Comparison of ENCODE assay signal across 3 cellular contexts in the genomic region with DNA sequence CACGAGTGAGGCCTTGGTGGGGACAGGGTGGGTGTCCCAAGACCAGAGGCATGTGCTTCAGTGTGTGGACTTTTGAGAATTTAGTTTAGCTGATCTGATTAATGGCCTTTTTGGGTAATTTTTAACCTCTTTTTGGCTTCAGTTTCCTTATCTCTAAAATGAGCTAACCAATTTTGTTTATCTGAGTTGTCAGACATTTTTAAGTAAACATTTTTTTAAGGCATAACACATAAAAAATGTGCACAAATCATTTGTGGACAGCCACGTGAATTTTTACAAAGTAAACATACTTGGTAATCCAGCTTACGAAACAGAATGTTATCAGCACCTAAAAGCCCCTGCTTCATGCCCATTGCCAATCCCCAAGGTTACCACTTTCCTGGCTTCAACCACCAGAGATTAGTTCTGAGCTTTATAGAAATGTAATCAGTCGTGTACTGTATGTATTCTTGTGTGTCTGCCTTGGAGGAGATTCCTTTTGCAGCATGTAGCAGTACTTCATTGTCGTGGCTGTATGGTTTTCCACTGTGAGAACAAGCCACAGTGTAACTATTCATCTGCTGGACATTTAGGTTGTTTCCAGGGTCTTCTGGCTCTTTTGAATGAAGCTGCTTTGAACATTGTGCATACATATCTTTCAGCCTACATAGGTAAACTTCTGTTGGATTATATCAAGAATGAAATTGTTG.
A peak's percentile ranks its signal among the peaks of the same experiment; 100 is the strongest.
TF ChIP-seq lines count a peak whose summit lies in the region.

No MANE protein-coding gene starts in this region.

TF ChIP-seq in IMR-90, 13 proteins besides CTCF, POLR2A, EP300 and RAD21:
- TF ChIP-seq CEBPB (IDR thresholded peaks at IDR 0.05; ENCODE audit: low read depth, low read length), result no peak
- TF ChIP-seq BHLHE40 (IDR thresholded peaks at IDR 0.05; ENCODE audit: low read depth, low read length), result 0 out of 2 replicates have a peak, but pooled peaks have one; percentile 10
- no peak for TF ChIP-seq MAFK (IDR thresholded peaks at IDR 0.05; ENCODE audit: low read depth, low read length)

TF ChIP-seq in K562, 482 proteins besides CTCF, POLR2A, EP300 and RAD21 (continues in another document):
- TF ChIP-seq CBX3 (IDR thresholded peaks at IDR 0.05; ENCODE audit: borderline replicate concordance in 1 of 2, low read length in 2 of 2) (no peak), NR2F6 (CRISPR knock-in tag; IDR thresholded peaks at IDR 0.05) (no peak), IFI16 (CRISPR knock-in tag; IDR thresholded peaks at IDR 0.05) (no peak), ETS1 (conservative IDR thresholded peaks at IDR 0.05; ENCODE audit: control insufficient read depth, low read depth, low read length) (no peak), RHOXF2B (CRISPR knock-in tag; conservative IDR thresholded peaks at IDR 0.05) (no peak), RFX7 (CRISPR knock-in tag; IDR thresholded peaks at IDR 0.05) (no peak), SNIP1 (IDR thresholded peaks at IDR 0.05; ENCODE audit: low read depth) (no peak), YY1 (IDR thresholded peaks at IDR 0.05; ENCODE audit: borderline replicate concordance in 1 of 3, control insufficient read depth in 1 of 3, extremely low read depth in 1 of 3, insufficient read depth in 3 of 3, insufficient read length in 1 of 3, insufficient replicate concordance in 2 of 3, low read depth in 1 of 3, low read length in 2 of 3) (no peak), ZNF449 (CRISPR knock-in tag; IDR thresholded peaks at IDR 0.05) (no peak), ZNF253 (CRISPR knock-in tag; conservative IDR thresholded peaks at IDR 0.05) (no peak)
- TF ChIP-seq, protein P1, sequence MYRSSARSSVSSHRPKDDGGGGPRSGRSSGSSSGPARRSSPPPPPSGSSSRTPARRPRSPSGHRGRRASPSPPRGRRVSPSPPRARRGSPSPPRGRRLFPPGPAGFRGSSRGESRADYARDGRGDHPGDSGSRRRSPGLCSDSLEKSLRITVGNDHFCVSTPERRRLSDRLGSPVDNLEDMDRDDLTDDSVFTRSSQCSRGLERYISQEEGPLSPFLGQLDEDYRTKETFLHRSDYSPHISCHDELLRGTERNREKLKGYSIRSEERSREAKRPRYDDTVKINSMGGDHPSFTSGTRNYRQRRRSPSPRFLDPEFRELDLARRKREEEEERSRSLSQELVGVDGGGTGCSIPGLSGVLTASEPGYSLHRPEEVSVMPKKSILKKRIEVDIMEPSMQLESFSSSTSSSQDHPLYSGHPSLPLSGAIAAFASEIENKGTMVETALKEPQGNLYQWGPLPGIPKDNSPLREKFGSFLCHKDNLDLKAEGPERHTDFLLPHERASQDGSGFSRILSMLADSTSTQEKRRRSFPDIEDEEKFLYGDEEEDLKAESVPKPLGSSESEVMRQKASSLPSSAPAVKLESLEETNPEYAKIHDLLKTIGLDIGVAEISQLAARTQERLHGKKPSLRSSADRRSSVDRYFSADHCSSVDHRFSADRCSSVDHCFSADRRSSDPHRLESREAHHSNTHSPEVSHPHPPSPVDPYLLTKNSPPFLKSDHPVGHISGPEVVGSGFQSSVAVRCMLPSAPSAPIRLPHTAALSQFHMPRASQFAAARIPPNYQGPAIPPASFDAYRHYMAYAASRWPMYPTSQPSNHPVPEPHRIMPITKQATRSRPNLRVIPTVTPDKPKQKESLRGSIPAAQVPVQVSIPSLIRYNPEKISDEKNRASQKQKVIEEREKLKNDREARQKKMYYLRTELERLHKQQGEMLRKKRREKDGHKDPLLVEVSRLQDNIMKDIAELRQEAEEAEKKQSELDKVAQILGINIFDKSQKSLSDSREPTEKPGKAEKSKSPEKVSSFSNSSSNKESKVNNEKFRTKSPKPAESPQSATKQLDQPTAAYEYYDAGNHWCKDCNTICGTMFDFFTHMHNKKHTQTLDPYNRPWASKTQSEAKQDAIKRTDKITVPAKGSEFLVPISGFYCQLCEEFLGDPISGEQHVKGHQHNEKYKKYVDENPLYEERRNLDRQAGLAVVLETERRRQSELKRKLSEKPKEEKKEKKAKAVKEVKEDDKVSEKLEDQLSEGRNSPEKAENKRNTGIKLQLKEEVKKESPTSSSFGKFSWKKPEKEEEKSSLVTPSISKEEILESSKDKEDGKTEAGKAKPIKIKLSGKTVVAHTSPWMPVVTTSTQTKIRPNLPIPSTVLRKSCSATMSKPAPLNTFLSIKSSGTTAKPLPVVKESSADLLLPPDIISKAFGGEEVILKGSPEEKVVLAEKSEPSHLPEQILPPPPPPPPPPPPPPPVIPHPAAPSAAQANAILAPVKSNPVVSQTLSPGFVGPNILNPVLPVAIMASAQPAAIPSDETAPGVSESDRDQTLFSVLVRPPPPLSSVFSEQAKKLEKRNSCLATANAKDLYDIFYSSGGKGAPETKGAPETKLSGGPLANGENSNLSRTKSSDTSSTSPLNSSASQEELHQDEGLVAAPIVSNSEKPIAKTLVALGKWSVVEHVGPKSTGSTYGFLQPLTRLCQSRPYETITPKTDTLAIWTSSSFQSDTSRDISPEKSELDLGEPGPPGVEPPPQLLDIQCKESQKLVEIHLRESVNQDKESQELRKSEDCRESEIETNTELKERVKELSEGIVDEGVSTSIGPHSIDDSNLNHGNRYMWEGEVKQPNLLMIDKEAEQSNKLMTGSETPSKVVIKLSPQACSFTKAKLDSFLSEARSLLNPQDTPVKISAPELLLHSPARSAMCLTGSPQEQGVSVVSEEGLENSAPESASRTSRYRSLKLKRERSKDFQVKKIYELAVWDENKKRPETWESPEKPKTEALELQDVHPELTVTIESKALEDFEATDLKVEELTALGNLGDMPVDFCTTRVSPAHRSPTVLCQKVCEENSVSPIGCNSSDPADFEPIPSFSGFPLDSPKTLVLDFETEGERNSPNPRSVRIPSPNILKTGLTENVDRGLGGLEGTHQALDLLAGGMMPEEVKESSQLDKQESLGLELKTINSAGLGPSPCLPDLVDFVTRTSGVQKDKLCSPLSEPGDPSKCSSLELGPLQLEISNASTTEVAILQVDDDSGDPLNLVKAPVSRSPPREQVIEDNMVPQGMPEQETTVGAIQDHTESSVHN (IDR thresholded peaks at IDR 0.05; ENCODE audit: borderline replicate concordance in 1 of 2, low read depth in 1 of 2), result peak in 1 of 2 experiments; percentile 80; a peak in 2 of 4 replicates

TF ChIP-seq in GM23338, 12 proteins besides CTCF, POLR2A, EP300 and RAD21:
- TF ChIP-seq ETS1 (IDR thresholded peaks at IDR 0.05) (no peak), STAT1 (IDR thresholded peaks at IDR 0.05; ENCODE audit: unreplicated experiment) (no peak), JUNB (IDR thresholded peaks at IDR 0.05; ENCODE audit: unreplicated experiment) (no peak), POLR2AphosphoS5 (IDR thresholded peaks at IDR 0.05; ENCODE audit: low read depth) (no peak), CREB1 (CRISPR knock-in tag; IDR thresholded peaks at IDR 0.05; ENCODE audit: low read depth) (no peak), ZNF114 (CRISPR knock-in tag; IDR thresholded peaks at IDR 0.05) (no peak), NANOG (IDR thresholded peaks at IDR 0.05; ENCODE audit: borderline replicate concordance) (no peak), EZH2phosphoT487 (IDR thresholded peaks at IDR 0.05; ENCODE audit: unreplicated experiment) (no peak), ZNF331 (CRISPR knock-in tag; IDR thresholded peaks at IDR 0.05; ENCODE audit: low read depth) (no peak), EZH2 (IDR thresholded peaks at IDR 0.05; ENCODE audit: low read depth, unreplicated experiment) (no peak)
- TF ChIP-seq, protein P2, sequence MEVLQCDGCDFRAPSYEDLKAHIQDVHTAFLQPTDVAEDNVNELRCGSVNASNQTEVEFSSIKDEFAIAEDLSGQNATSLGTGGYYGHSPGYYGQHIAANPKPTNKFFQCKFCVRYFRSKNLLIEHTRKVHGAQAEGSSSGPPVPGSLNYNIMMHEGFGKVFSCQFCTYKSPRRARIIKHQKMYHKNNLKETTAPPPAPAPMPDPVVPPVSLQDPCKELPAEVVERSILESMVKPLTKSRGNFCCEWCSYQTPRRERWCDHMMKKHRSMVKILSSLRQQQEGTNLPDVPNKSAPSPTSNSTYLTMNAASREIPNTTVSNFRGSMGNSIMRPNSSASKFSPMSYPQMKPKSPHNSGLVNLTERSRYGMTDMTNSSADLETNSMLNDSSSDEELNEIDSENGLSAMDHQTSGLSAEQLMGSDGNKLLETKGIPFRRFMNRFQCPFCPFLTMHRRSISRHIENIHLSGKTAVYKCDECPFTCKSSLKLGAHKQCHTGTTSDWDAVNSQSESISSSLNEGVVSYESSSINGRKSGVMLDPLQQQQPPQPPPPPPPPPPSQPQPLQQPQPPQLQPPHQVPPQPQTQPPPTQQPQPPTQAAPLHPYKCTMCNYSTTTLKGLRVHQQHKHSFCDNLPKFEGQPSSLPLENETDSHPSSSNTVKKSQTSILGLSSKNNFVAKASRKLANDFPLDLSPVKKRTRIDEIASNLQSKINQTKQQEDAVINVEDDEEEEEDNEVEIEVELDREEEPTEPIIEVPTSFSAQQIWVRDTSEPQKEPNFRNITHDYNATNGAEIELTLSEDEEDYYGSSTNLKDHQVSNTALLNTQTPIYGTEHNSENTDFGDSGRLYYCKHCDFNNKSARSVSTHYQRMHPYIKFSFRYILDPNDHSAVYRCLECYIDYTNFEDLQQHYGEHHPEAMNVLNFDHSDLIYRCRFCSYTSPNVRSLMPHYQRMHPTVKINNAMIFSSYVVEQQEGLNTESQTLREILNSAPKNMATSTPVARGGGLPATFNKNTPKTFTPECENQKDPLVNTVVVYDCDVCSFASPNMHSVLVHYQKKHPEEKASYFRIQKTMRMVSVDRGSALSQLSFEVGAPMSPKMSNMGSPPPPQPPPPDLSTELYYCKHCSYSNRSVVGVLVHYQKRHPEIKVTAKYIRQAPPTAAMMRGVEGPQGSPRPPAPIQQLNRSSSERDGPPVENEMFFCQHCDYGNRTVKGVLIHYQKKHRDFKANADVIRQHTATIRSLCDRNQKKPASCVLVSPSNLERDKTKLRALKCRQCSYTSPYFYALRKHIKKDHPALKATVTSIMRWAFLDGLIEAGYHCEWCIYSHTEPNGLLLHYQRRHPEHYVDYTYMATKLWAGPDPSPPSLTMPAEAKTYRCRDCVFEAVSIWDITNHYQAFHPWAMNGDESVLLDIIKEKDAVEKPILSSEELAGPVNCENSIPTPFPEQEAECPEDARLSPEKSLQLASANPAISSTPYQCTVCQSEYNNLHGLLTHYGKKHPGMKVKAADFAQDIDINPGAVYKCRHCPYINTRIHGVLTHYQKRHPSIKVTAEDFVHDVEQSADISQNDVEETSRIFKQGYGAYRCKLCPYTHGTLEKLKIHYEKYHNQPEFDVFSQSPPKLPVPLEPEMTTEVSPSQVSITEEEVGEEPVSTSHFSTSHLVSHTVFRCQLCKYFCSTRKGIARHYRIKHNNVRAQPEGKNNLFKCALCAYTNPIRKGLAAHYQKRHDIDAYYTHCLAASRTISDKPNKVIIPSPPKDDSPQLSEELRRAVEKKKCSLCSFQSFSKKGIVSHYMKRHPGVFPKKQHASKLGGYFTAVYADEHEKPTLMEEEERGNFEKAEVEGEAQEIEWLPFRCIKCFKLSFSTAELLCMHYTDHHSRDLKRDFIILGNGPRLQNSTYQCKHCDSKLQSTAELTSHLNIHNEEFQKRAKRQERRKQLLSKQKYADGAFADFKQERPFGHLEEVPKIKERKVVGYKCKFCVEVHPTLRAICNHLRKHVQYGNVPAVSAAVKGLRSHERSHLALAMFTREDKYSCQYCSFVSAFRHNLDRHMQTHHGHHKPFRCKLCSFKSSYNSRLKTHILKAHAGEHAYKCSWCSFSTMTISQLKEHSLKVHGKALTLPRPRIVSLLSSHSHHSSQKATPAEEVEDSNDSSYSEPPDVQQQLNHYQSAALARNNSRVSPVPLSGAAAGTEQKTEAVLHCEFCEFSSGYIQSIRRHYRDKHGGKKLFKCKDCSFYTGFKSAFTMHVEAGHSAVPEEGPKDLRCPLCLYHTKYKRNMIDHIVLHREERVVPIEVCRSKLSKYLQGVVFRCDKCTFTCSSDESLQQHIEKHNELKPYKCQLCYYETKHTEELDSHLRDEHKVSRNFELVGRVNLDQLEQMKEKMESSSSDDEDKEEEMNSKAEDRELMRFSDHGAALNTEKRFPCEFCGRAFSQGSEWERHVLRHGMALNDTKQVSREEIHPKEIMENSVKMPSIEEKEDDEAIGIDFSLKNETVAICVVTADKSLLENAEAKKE (CRISPR knock-in tag; IDR thresholded peaks at IDR 0.05), result no peak
- TF ChIP-seq, protein P3, sequence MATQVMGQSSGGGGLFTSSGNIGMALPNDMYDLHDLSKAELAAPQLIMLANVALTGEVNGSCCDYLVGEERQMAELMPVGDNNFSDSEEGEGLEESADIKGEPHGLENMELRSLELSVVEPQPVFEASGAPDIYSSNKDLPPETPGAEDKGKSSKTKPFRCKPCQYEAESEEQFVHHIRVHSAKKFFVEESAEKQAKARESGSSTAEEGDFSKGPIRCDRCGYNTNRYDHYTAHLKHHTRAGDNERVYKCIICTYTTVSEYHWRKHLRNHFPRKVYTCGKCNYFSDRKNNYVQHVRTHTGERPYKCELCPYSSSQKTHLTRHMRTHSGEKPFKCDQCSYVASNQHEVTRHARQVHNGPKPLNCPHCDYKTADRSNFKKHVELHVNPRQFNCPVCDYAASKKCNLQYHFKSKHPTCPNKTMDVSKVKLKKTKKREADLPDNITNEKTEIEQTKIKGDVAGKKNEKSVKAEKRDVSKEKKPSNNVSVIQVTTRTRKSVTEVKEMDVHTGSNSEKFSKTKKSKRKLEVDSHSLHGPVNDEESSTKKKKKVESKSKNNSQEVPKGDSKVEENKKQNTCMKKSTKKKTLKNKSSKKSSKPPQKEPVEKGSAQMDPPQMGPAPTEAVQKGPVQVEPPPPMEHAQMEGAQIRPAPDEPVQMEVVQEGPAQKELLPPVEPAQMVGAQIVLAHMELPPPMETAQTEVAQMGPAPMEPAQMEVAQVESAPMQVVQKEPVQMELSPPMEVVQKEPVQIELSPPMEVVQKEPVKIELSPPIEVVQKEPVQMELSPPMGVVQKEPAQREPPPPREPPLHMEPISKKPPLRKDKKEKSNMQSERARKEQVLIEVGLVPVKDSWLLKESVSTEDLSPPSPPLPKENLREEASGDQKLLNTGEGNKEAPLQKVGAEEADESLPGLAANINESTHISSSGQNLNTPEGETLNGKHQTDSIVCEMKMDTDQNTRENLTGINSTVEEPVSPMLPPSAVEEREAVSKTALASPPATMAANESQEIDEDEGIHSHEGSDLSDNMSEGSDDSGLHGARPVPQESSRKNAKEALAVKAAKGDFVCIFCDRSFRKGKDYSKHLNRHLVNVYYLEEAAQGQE (IDR thresholded peaks at IDR 0.05; ENCODE audit: unreplicated experiment), result no peak
